3 cellular contexts compared by ENCODE assay signal in the genomic region with DNA sequence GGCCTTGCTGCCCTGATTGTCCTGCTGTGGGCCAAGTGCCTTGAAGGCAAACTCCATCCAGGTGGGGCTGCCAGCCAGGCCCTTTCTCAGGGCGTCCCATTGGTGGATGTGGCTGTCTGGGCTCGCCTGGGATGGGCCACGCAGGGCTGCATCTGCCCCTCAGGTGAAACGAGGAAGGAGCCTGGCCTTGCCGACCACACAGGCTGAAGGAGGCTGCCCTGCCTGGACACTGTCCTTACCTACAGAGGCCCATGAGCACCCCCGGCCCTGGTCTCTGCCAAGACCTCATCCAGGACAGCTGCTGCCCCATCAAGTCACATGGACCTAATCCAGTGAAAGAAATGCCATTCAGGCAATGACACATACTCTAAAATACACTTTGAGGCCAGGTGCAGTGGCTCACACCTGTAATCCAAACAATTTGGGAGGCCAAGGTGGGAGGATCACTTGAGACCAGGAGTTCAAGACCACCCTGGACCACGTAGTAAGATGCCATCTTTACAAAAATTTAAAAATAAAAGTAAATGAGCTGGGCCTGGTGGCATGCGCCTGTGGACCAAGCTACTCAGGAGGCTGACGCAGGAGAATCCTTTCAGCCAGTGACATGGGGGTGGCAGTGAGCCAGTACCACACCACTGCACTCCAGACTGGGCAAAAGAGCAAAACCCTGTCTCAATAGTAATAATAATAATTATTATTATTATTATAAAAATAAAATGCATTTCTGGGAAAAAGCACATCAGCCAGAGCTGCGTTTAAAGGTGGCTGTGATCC.
TF ChIP-seq lines count a peak whose summit lies in the region.

No MANE protein-coding gene starts in this region.

TF ChIP-seq in SK-N-SH treated with all-trans-retinoic acid at 6 μM for 48 hours, 23 proteins besides CTCF, POLR2A, EP300 and RAD21 (continues in another document):
- TF ChIP-seq RARB (CRISPR knock-in tag; IDR thresholded peaks at IDR 0.05), result no peak
- TF ChIP-seq BACH2 (CRISPR knock-in tag; IDR thresholded peaks at IDR 0.05; ENCODE audit: borderline replicate concordance), result no peak
- no peak for TF ChIP-seq ARNTL (CRISPR knock-in tag; IDR thresholded peaks at IDR 0.05; ENCODE audit: borderline replicate concordance, low read depth)
- TF ChIP-seq, protein P1, sequence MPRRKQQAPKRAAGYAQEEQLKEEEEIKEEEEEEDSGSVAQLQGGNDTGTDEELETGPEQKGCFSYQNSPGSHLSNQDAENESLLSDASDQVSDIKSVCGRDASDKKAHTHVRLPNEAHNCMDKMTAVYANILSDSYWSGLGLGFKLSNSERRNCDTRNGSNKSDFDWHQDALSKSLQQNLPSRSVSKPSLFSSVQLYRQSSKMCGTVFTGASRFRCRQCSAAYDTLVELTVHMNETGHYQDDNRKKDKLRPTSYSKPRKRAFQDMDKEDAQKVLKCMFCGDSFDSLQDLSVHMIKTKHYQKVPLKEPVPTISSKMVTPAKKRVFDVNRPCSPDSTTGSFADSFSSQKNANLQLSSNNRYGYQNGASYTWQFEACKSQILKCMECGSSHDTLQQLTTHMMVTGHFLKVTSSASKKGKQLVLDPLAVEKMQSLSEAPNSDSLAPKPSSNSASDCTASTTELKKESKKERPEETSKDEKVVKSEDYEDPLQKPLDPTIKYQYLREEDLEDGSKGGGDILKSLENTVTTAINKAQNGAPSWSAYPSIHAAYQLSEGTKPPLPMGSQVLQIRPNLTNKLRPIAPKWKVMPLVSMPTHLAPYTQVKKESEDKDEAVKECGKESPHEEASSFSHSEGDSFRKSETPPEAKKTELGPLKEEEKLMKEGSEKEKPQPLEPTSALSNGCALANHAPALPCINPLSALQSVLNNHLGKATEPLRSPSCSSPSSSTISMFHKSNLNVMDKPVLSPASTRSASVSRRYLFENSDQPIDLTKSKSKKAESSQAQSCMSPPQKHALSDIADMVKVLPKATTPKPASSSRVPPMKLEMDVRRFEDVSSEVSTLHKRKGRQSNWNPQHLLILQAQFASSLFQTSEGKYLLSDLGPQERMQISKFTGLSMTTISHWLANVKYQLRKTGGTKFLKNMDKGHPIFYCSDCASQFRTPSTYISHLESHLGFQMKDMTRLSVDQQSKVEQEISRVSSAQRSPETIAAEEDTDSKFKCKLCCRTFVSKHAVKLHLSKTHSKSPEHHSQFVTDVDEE (CRISPR knock-in tag; IDR thresholded peaks at IDR 0.05), result no peak
- no peak for TF ChIP-seq ESRRG (CRISPR knock-in tag; IDR thresholded peaks at IDR 0.05)
- TF ChIP-seq ZNF565 (CRISPR knock-in tag; conservative IDR thresholded peaks at IDR 0.05; ENCODE audit: low read depth), result no peak
- TF ChIP-seq CSDC2 (CRISPR knock-in tag; IDR thresholded peaks at IDR 0.05), result no peak
- no peak for TF ChIP-seq ZFP3 (CRISPR knock-in tag; IDR thresholded peaks at IDR 0.05)
- TF ChIP-seq, protein P2, sequence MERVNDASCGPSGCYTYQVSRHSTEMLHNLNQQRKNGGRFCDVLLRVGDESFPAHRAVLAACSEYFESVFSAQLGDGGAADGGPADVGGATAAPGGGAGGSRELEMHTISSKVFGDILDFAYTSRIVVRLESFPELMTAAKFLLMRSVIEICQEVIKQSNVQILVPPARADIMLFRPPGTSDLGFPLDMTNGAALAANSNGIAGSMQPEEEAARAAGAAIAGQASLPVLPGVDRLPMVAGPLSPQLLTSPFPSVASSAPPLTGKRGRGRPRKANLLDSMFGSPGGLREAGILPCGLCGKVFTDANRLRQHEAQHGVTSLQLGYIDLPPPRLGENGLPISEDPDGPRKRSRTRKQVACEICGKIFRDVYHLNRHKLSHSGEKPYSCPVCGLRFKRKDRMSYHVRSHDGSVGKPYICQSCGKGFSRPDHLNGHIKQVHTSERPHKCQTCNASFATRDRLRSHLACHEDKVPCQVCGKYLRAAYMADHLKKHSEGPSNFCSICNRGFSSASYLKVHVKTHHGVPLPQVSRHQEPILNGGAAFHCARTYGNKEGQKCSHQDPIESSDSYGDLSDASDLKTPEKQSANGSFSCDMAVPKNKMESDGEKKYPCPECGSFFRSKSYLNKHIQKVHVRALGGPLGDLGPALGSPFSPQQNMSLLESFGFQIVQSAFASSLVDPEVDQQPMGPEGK (CRISPR knock-in tag; IDR thresholded peaks at IDR 0.05; ENCODE audit: borderline replicate concordance), result no peak
- no peak for TF ChIP-seq ZNF70 (CRISPR knock-in tag; IDR thresholded peaks at IDR 0.05)
- no peak for TF ChIP-seq TCF4 (CRISPR knock-in tag; IDR thresholded peaks at IDR 0.05; ENCODE audit: borderline replicate concordance)
- no peak for TF ChIP-seq ZNF8 (CRISPR knock-in tag; IDR thresholded peaks at IDR 0.05)
- no peak for TF ChIP-seq PPARA (CRISPR knock-in tag; IDR thresholded peaks at IDR 0.05; ENCODE audit: borderline replicate concordance)
- no peak for TF ChIP-seq OSR1 (CRISPR knock-in tag; IDR thresholded peaks at IDR 0.05)
- TF ChIP-seq GLIS3 (CRISPR knock-in tag; IDR thresholded peaks at IDR 0.05), result no peak
- no peak for TF ChIP-seq TOX (CRISPR knock-in tag; IDR thresholded peaks at IDR 0.05; ENCODE audit: borderline replicate concordance)
- TF ChIP-seq SNAI2 (CRISPR knock-in tag; IDR thresholded peaks at IDR 0.05), result no peak

TF ChIP-seq in SK-N-SH, 30 proteins besides CTCF, POLR2A, EP300 and RAD21:
- TF ChIP-seq, protein P3, sequence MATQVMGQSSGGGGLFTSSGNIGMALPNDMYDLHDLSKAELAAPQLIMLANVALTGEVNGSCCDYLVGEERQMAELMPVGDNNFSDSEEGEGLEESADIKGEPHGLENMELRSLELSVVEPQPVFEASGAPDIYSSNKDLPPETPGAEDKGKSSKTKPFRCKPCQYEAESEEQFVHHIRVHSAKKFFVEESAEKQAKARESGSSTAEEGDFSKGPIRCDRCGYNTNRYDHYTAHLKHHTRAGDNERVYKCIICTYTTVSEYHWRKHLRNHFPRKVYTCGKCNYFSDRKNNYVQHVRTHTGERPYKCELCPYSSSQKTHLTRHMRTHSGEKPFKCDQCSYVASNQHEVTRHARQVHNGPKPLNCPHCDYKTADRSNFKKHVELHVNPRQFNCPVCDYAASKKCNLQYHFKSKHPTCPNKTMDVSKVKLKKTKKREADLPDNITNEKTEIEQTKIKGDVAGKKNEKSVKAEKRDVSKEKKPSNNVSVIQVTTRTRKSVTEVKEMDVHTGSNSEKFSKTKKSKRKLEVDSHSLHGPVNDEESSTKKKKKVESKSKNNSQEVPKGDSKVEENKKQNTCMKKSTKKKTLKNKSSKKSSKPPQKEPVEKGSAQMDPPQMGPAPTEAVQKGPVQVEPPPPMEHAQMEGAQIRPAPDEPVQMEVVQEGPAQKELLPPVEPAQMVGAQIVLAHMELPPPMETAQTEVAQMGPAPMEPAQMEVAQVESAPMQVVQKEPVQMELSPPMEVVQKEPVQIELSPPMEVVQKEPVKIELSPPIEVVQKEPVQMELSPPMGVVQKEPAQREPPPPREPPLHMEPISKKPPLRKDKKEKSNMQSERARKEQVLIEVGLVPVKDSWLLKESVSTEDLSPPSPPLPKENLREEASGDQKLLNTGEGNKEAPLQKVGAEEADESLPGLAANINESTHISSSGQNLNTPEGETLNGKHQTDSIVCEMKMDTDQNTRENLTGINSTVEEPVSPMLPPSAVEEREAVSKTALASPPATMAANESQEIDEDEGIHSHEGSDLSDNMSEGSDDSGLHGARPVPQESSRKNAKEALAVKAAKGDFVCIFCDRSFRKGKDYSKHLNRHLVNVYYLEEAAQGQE (IDR thresholded peaks at IDR 0.05; ENCODE audit: low read depth, low read length), result no peak
- TF ChIP-seq, protein P4, sequence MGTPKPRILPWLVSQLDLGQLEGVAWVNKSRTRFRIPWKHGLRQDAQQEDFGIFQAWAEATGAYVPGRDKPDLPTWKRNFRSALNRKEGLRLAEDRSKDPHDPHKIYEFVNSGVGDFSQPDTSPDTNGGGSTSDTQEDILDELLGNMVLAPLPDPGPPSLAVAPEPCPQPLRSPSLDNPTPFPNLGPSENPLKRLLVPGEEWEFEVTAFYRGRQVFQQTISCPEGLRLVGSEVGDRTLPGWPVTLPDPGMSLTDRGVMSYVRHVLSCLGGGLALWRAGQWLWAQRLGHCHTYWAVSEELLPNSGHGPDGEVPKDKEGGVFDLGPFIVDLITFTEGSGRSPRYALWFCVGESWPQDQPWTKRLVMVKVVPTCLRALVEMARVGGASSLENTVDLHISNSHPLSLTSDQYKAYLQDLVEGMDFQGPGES (IDR thresholded peaks at IDR 0.05; ENCODE audit: low read depth, low read length), result no peak
- TF ChIP-seq JUND (IDR thresholded peaks at IDR 0.05), result no peak
- TF ChIP-seq CHD2 (IDR thresholded peaks at IDR 0.05; ENCODE audit: low read length, partially characterized antibody), result no peak
- TF ChIP-seq, protein P5, sequence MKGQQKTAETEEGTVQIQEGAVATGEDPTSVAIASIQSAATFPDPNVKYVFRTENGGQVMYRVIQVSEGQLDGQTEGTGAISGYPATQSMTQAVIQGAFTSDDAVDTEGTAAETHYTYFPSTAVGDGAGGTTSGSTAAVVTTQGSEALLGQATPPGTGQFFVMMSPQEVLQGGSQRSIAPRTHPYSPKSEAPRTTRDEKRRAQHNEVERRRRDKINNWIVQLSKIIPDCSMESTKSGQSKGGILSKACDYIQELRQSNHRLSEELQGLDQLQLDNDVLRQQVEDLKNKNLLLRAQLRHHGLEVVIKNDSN (IDR thresholded peaks at IDR 0.05; ENCODE audit: borderline replicate concordance, low read depth), result no peak
- no peak for TF ChIP-seq GATA2 (CRISPR knock-in tag; IDR thresholded peaks at IDR 0.05)
- no peak for TF ChIP-seq SIN3A (IDR thresholded peaks at IDR 0.05; ENCODE audit: borderline replicate concordance, low read depth, low read length)
- no peak for TF ChIP-seq YY1 (IDR thresholded peaks at IDR 0.05; ENCODE audit: low read depth)
- TF ChIP-seq, protein P6, sequence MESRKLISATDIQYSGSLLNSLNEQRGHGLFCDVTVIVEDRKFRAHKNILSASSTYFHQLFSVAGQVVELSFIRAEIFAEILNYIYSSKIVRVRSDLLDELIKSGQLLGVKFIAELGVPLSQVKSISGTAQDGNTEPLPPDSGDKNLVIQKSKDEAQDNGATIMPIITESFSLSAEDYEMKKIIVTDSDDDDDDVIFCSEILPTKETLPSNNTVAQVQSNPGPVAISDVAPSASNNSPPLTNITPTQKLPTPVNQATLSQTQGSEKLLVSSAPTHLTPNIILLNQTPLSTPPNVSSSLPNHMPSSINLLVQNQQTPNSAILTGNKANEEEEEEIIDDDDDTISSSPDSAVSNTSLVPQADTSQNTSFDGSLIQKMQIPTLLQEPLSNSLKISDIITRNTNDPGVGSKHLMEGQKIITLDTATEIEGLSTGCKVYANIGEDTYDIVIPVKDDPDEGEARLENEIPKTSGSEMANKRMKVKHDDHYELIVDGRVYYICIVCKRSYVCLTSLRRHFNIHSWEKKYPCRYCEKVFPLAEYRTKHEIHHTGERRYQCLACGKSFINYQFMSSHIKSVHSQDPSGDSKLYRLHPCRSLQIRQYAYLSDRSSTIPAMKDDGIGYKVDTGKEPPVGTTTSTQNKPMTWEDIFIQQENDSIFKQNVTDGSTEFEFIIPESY (IDR thresholded peaks at IDR 0.05; ENCODE audit: borderline replicate concordance, low read depth), result no peak

TF ChIP-seq in H1, 55 proteins besides CTCF, POLR2A, EP300 and RAD21:
- TF ChIP-seq RXRA (IDR thresholded peaks at IDR 0.05; ENCODE audit: insufficient read depth, low read depth, low read length), result no peak
- peak; percentile 55; the same call in 1 of the 2 replicates for TF ChIP-seq TBP (IDR thresholded peaks at IDR 0.05; ENCODE audit: low read depth, low read length)
